ENCODE assay signal across 20 cellular contexts in the genomic region with DNA sequence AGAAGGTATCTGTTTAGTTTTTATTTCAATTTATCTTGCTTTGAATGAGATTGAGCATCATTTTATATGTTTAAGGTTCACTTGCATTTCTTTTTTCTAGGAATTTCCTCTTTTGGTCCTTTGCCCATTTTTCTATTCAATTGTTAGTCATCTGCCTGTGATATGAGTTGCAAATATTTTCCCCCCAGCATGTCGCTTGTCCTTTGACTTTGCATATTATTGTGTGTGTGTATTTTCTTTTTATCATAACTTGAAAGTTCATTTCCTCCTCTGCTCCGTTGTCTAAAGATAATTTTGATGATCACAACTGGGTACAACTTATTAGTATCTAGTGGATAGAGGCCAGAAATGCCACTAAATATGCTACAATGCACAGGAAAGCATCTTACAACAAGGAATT.
DNase-seq lines count a peak whose midpoint lies in the region; ATAC-seq and TF ChIP-seq lines count a peak whose summit lies in the region.
"Had no signal": no experiment of that assay in that cellular context is flagged by ENCODE, and none has a peak within 500 bp of the region (broad histone marks: within the 10 kb centered on the region; RNA-seq: fewer than 3 reads in every experiment).

No MANE protein-coding gene starts in this region.

- H3K27ac Mint-ChIP-seq in activated CD4-positive, alpha-beta T cell treated with anti-CD3 and anti-CD28 coated beads for 36 hours, result peak overlapping the region; percentile 40
- no peak overlapping the region for H3K27ac Mint-ChIP-seq in CD4-positive, alpha-beta memory T cell

- H3K4me3 ChIP-seq in brain microvascular endothelial cell (ENCODE audit: low read depth, low read length), result no peak overlapping the region
- H3K4me3 ChIP-seq in foreskin fibroblast (ENCODE audit: low read depth in 1 of 2, low read length in 2 of 2), result no peak overlapping the region
- no peak overlapping the region for H3K4me3 ChIP-seq in CD4-positive, alpha-beta memory T cell (ENCODE audit: low read length in 2 of 2)
- H3K4me3 ChIP-seq: BLaER1, lung, right atrium auricular region, transverse colon had no signal

- H3K9me3 ChIP-seq in CD4-positive, alpha-beta memory T cell (ENCODE audit: control insufficient read depth in 1 of 2, low read length in 2 of 2), result no peaks in the 10 kb centered on the region
- H3K9me3 ChIP-seq: BLaER1, right atrium auricular region, transverse colon had no signal

- peaks cover 3% of the 10 kb centered on the region for H3K36me3 Mint-ChIP-seq in activated CD4-positive, alpha-beta T cell treated with anti-CD3 and anti-CD28 coated beads for 36 hours (ENCODE audit: low read depth)
- H3K36me3 Mint-ChIP-seq in CD4-positive, alpha-beta memory T cell, result no peaks in the 10 kb centered on the region

- intact Hi-C loops in activated CD4-positive, alpha-beta T cell treated with anti-CD3 and anti-CD28 coated beads for 36 hours (cut with DNase I, micrococcal nuclease), result loop anchor here in 1 of 2 experiments (5.0 kb wide), 1 partner anchor 72 kb away; no protein-coding TSS in a partner anchor
- intact Hi-C loops in CD4-positive, alpha-beta memory T cell (cut with micrococcal nuclease), result no loop called here

- H3K27me3 Mint-ChIP-seq in activated CD4-positive, alpha-beta T cell treated with anti-CD3 and anti-CD28 coated beads for 36 hours, result peaks cover 6% of the 10 kb centered on the region
- H3K27me3 Mint-ChIP-seq in CD4-positive, alpha-beta memory T cell, result peaks cover 2 to 6% of the 10 kb centered on the region in 2 donors

- TF ChIP-seq CTCF in brain microvascular endothelial cell (IDR thresholded peaks at IDR 0.05; ENCODE audit: low read depth, low read length, missing control alignments) (no peak), foreskin fibroblast (IDR thresholded peaks at IDR 0.05; ENCODE audit: low read depth, low read length) (no peak)

- DNase-seq in activated CD4-positive, alpha-beta T cell treated with anti-CD3 and anti-CD28 coated beads for 36 hours, result no peak
- no peak for DNase-seq in activated CD4-positive, alpha-beta T cell treated with anti-CD3 and anti-CD28 coated beads for 4 hours
- peak; percentile 46 for DNase-seq in HCEC 1CT
- peak; percentile 40 for DNase-seq in brain microvascular endothelial cell
- DNase-seq in foreskin fibroblast, result peak; percentile 38 to 77
- no peak for DNase-seq in H4 (ENCODE audit: low spot score)
- no peak for DNase-seq in CD4-positive, alpha-beta memory T cell
- DNase-seq: 8988T; activated CD4-positive, alpha-beta T cell treated with anti-CD3 and anti-CD28 coated beads, Interleukin-2, amount 50 U/mL, for 4 hours; foreskin melanocyte; kidney; NCI-H1092 treated with DMSO at 0.1 percent for 48 hours; NCI-H2081 treated with DMSO at 0.1 percent for 48 hours; NK-92 treated with Interleukin-12 subunit alpha and Interleukin-12 subunit beta, amount 100 ng/mL, for 24 hours; stimulated activated naive CD4-positive, alpha-beta T cell; transverse colon had no signal

- H3K27ac ChIP-seq in brain microvascular endothelial cell, result peak overlapping the region; percentile 67
- H3K27ac ChIP-seq in CD4-positive, alpha-beta memory T cell (ENCODE audit: low read depth, low read length), result no peak overlapping the region
- H3K27ac ChIP-seq: BLaER1, right atrium auricular region, transverse colon had no signal

- no peaks in the 10 kb centered on the region for H3K4me1 ChIP-seq in CD4-positive, alpha-beta memory T cell (ENCODE audit: insufficient read depth, low read length)
- H3K4me1 ChIP-seq: BLaER1, right atrium auricular region, transverse colon had no signal

- H3K4me3 Mint-ChIP-seq in activated CD4-positive, alpha-beta T cell treated with anti-CD3 and anti-CD28 coated beads for 36 hours, result no peak overlapping the region
- H3K4me3 Mint-ChIP-seq in CD4-positive, alpha-beta memory T cell, result no peak overlapping the region

- POLR2A ChIA-PET in activated CD4-positive, alpha-beta T cell treated with anti-CD3 and anti-CD28 coated beads for 36 hours (lab: Charles Lee), result no interaction called here
- POLR2A ChIA-PET in CD4-positive, alpha-beta memory T cell (lab: Charles Lee; ENCODE audit: partially characterized antibody), result no interaction called here

- peaks cover 55% of the 10 kb centered on the region for H3K4me1 Mint-ChIP-seq in activated CD4-positive, alpha-beta T cell treated with anti-CD3 and anti-CD28 coated beads for 36 hours
- H3K4me1 Mint-ChIP-seq in CD4-positive, alpha-beta memory T cell, result peaks cover 15 to 26% (median 18%) of the 10 kb centered on the region in 4 donors

- in situ Hi-C loops in brain microvascular endothelial cell (cut with HindIII; ENCODE audit: low pct_ligation_motif_present, low sequenced_read_pairs), result no loop called here

- H3K36me3 ChIP-seq in brain microvascular endothelial cell (replicated peaks), result no peaks in the 10 kb centered on the region
- no peaks in the 10 kb centered on the region for H3K36me3 ChIP-seq in CD4-positive, alpha-beta memory T cell (ENCODE audit: insufficient read depth, low read length)
- H3K36me3 ChIP-seq: BLaER1, right atrium auricular region, transverse colon had no signal

- H3K27me3 ChIP-seq in brain microvascular endothelial cell (replicated peaks), result no peaks in the 10 kb centered on the region
- no peaks in the 10 kb centered on the region for H3K27me3 ChIP-seq in CD4-positive, alpha-beta memory T cell (ENCODE audit: insufficient read depth, low read length)
- H3K27me3 ChIP-seq: BLaER1, right atrium auricular region, transverse colon had no signal

- CTCF ChIA-PET in activated CD4-positive, alpha-beta T cell treated with anti-CD3 and anti-CD28 coated beads for 36 hours (lab: Charles Lee), result no interaction called here
- CTCF ChIA-PET in CD4-positive, alpha-beta memory T cell (lab: Charles Lee; ENCODE audit: partially characterized antibody), result no interaction called here

- ATAC-seq in activated CD4-positive, alpha-beta T cell treated with anti-CD3 and anti-CD28 coated beads for 36 hours, result no peak
- ATAC-seq in HG03442 (IDR thresholded peaks at IDR 0.05; ENCODE audit: unreplicated experiment), result no peak

- H3K9me3 Mint-ChIP-seq in activated CD4-positive, alpha-beta T cell treated with anti-CD3 and anti-CD28 coated beads for 36 hours (ENCODE audit: low read depth), result peaks cover 3% of the 10 kb centered on the region
- peaks cover 0 to 3% (median 2%) of the 10 kb centered on the region in 8 donors for H3K9me3 Mint-ChIP-seq in CD4-positive, alpha-beta memory T cell

Comparison
In these comparisons a context has a peak if more than half of its experiments do, and no peak if none do; other contexts are left out.
1. DNase-seq: peak in HCEC 1CT (single experiment), brain microvascular endothelial cell (single experiment) and foreskin fibroblast (2 of 2); none in activated CD4-positive, alpha-beta T cell treated with anti-CD3 and anti-CD28 coated beads for 36 hours (single experiment), activated CD4-positive, alpha-beta T cell treated with anti-CD3 and anti-CD28 coated beads for 4 hours (0 of 2), H4 (single experiment) and CD4-positive, alpha-beta memory T cell (0 of 5).